17 cellular contexts compared by ENCODE assay signal in genomic region chr12:106315523-106315922, GRCh38.
"Had no signal": no experiment of that assay in that cellular context is flagged by ENCODE, and none has a peak within 500 bp of the region (broad histone marks: within the 10 kb centered on the region; RNA-seq: fewer than 3 reads in every experiment).

No MANE protein-coding gene starts in this region.

- ATAC-seq: activated CD8-positive, alpha-beta T cell treated with anti-CD3 and anti-CD28 coated beads, Interleukin-2, amount 10 ng/mL, durations not matched to agents 7 days and 5 days; esophagus mucosa; left cardiac atrium; stimulated activated naive B cell treated with anti-CD40 and anti-IgM and Interleukin-4, amounts not matched to agents 10 μg/mL and 1 μg/mL and 100 μg/mL, for 72 hours had no signal

- H3K9me3 ChIP-seq: spleen had no signal

- H3K4me3 ChIP-seq: hepatocyte, lung, spleen had no signal

- H3K4me3 Mint-ChIP-seq: activated CD4-positive, alpha-beta T cell treated with anti-CD3 and anti-CD28 coated beads, Interleukin-2, amount 10 ng/mL, durations not matched to agents 24 days and 14 days; activated CD8-positive, alpha-beta T cell treated with anti-CD3 and anti-CD28 coated beads, Interleukin-2, amount 10 ng/mL, durations not matched to agents 7 days and 5 days; mesothelial cell of epicardium; nephron; stimulated activated naive B cell treated with anti-CD40 and anti-IgM and Interleukin-4, amounts not matched to agents 10 μg/mL and 1 μg/mL and 100 μg/mL, for 72 hours had no signal

- H3K79me2 ChIP-seq: hepatocyte had no signal

- H3K9me3 Mint-ChIP-seq: activated CD4-positive, alpha-beta T cell treated with anti-CD3 and anti-CD28 coated beads, Interleukin-2, amount 10 ng/mL, durations not matched to agents 24 days and 14 days; mesothelial cell of epicardium; nephron; stimulated activated naive B cell treated with anti-CD40 and anti-IgM and Interleukin-4, amounts not matched to agents 10 μg/mL and 1 μg/mL and 100 μg/mL, for 72 hours had no signal

- H3K4me2 ChIP-seq: hepatocyte had no signal

- DNase-seq: activated CD4-positive, alpha-beta T cell treated with anti-CD3 and anti-CD28 coated beads, Interleukin-2, amount 10 ng/mL, durations not matched to agents 24 days and 14 days; activated CD4-positive, CD25-positive, alpha-beta regulatory T cell; activated CD8-positive, alpha-beta T cell treated with anti-CD3 and anti-CD28 coated beads, Interleukin-2, amount 10 ng/mL, durations not matched to agents 7 days and 5 days; activated effector memory CD4-positive, alpha-beta T cell treated with Interleukin-2 at 50 U/mL for 16 hours; activated naive CD4-positive, alpha-beta T cell treated with anti-CD3 and anti-CD28 coated beads, Interleukin-2, amount 50 U/mL, for 16 hours; activated T-cell treated with anti-CD3 and anti-CD28 coated beads, Interleukin-2, amount 50 U/mL, for 48 hours; effector CD8-positive, alpha-beta T cell; left cardiac atrium; retina; spleen; stimulated activated naive B cell treated with anti-CD40 and anti-IgM and Interleukin-4, amounts not matched to agents 10 μg/mL and 1 μg/mL and 100 μg/mL, for 72 hours; T-helper 9 cell had no signal

- H3K27me3 ChIP-seq: hepatocyte, spleen had no signal

- H3K27ac Mint-ChIP-seq: activated CD4-positive, alpha-beta T cell treated with anti-CD3 and anti-CD28 coated beads, Interleukin-2, amount 10 ng/mL, durations not matched to agents 24 days and 14 days; activated CD8-positive, alpha-beta T cell treated with anti-CD3 and anti-CD28 coated beads, Interleukin-2, amount 10 ng/mL, durations not matched to agents 7 days and 5 days; mesothelial cell of epicardium had no signal

- H3K27ac ChIP-seq: hepatocyte, spleen had no signal

- H3K27me3 Mint-ChIP-seq: activated CD4-positive, alpha-beta T cell treated with anti-CD3 and anti-CD28 coated beads, Interleukin-2, amount 10 ng/mL, durations not matched to agents 24 days and 14 days; stimulated activated naive B cell treated with anti-CD40 and anti-IgM and Interleukin-4, amounts not matched to agents 10 μg/mL and 1 μg/mL and 100 μg/mL, for 72 hours had no signal

- H2AFZ ChIP-seq: hepatocyte had no signal
